Comparison of ENCODE assay signal across 12 cellular contexts in the genomic region with DNA sequence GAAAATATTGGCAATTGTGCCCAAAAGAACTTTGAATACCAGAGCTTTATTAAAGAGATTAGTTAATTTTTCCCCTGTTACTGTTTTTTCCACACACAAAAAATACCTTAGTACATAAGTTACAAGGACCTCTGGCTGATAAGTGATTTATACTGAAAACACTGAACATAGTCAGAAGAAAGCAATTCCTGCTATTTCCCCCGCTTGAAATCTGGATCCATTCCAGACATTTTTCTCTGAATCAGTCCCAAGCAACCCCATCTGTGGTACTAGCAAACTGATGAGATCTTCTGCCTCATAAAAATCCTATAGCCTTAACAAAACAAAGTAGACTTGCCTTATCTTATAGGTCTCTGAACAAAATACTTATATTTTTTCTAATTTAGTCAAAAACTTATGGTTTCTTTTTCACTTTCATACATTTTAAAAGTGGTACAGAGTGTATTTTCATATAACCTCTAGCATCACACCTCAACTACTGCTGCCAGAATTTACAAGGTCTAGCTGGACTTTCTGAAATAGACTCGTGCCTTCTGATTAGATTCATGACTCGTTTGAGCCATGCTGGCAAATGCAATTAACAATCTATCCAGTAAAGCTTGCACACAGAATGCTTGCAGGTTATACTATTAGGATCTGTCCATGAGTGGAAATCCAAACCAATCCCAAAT.
DNase-seq lines count a peak whose midpoint lies in the region; ATAC-seq and TF ChIP-seq lines count a peak whose summit lies in the region.
"Had no signal": no experiment of that assay in that cellular context is flagged by ENCODE, and none has a peak within 500 bp of the region (broad histone marks: within the 10 kb centered on the region; RNA-seq: fewer than 3 reads in every experiment).

No MANE protein-coding gene starts in this region.

- POLR2A ChIA-PET in AG04450 (lab: Yijun Ruan, JAX), result no interaction called here
- POLR2A ChIA-PET in IMR-90 (lab: Charles Lee; ENCODE audit: unreplicated experiment), result no interaction called here

- H3K4ac ChIP-seq in IMR-90 (ENCODE audit: low read depth, low read length), result peak overlapping the region; percentile 92

- no peak for TF ChIP-seq CTCF in AG04450 (IDR thresholded peaks at IDR 0.05; ENCODE audit: low read depth, low read length)
- TF ChIP-seq CTCF in IMR-90 (conservative IDR thresholded peaks at IDR 0.05; ENCODE audit: low read depth, low read length), result no peak
- TF ChIP-seq CTCF in brain microvascular endothelial cell (IDR thresholded peaks at IDR 0.05; ENCODE audit: low read depth, low read length, missing control alignments), result no peak

- H3K4me2 ChIP-seq in IMR-90 (ENCODE audit: low read depth, low read length), result peak overlapping the region; percentile 79; the same call in 1 of the 2 replicates

- ATAC-seq in IMR-90 (ENCODE audit: low read depth) (peak; percentile 84), GM19397 (IDR thresholded peaks at IDR 0.05; ENCODE audit: unreplicated experiment) (no peak), GM18873 (IDR thresholded peaks at IDR 0.05; ENCODE audit: low FRiP score, unreplicated experiment) (no peak)

- H3K27ac ChIP-seq in AG04450 (ENCODE audit: low read depth, low read length), result peak overlapping the region; percentile 49
- H3K27ac ChIP-seq in IMR-90 (ENCODE audit: insufficient read depth, low read length), result peak overlapping the region; percentile 25; the same call in 1 of the 2 replicates
- H3K27ac ChIP-seq in brain microvascular endothelial cell, result peak overlapping the region; percentile 74

- DNase-seq in AG04450 (ENCODE audit: low read depth, low spot score), result peak; percentile 79
- DNase-seq in IMR-90, result peak; percentile 92
- peak; percentile 94 for DNase-seq in brain microvascular endothelial cell
- peak; percentile 23 for DNase-seq in left kidney (ENCODE audit: low read depth, low spot score)
- no peak for DNase-seq in D341Med (ENCODE audit: low spot score)
- DNase-seq in activated CD4-positive, alpha-beta T cell treated with anti-CD3 and anti-CD28 coated beads, Interleukin-2, amount 50 U/mL, for 48 hours, result no peak
- DNase-seq: activated CD4-positive, alpha-beta memory T cell treated with anti-CD3 and anti-CD28 coated beads for 36 hours; CD8-positive, alpha-beta memory T cell; MV-4-11; NCI-H526 treated with DMSO at 0.1 percent for 48 hours had no signal

- H3K79me1 ChIP-seq in IMR-90 (ENCODE audit: low read depth in 1 of 2, low read length in 2 of 2), result no peaks in the 10 kb centered on the region

- 0% methylated on average over 1 of the region's 3 CpGs; no CpG with 5 or more reads in 1 of the 2 experiments for WGBS in IMR-90 (ENCODE audit: extremely low coverage in 2 of 2, insufficient read length in 1 of 2), 2 experiments

- H3K27me3 ChIP-seq in AG04450 (ENCODE audit: control insufficient read depth, insufficient read depth, low read length) (no peaks in the 10 kb centered on the region), IMR-90 (ENCODE audit: control insufficient read depth, insufficient read depth, low read length) (no peaks in the 10 kb centered on the region), brain microvascular endothelial cell (replicated peaks) (no peaks in the 10 kb centered on the region)

- peak overlapping the region; percentile 95 for H2BK120ac ChIP-seq in IMR-90 (ENCODE audit: low read depth, low read length)

- H3K4me3 ChIP-seq in AG04450 (ENCODE audit: low read depth, low read length), result no peak overlapping the region
- no peak overlapping the region for H3K4me3 ChIP-seq in IMR-90 (ENCODE audit: insufficient read depth, low read depth, low read length)
- H3K4me3 ChIP-seq in brain microvascular endothelial cell (ENCODE audit: low read depth, low read length), result no peak overlapping the region

- H3K9me1 ChIP-seq in IMR-90 (ENCODE audit: insufficient read depth, low read length), result peaks cover 2% of the 10 kb centered on the region; the same call in 1 of the 2 replicates

- H3K14ac ChIP-seq in IMR-90 (replicated peaks; ENCODE audit: low read depth, low read length), result peak overlapping the region; percentile 75

- TF ChIP-seq RAD21 in IMR-90 (IDR thresholded peaks at IDR 0.05; ENCODE audit: low read length), result no peak

- peak overlapping the region; percentile 76; the same call in 1 of the 2 replicates for H3K56ac ChIP-seq in IMR-90 (ENCODE audit: extremely low read depth, insufficient read depth, low read length)

- peak overlapping the region; percentile 88 for H2BK5ac ChIP-seq in IMR-90 (ENCODE audit: low read depth, low read length, poor library complexity, severe bottlenecking)

- no TSS peak for BruUV-seq in IMR-90 (replicated peaks; lab: Mats Ljungman, UMichigan)

- H2AK5ac ChIP-seq in IMR-90 (ENCODE audit: low read depth, low read length), result peak overlapping the region; percentile 66

- H2BK20ac ChIP-seq in IMR-90 (ENCODE audit: low read depth, low read length), result peak overlapping the region; percentile 90

- peak overlapping the region; percentile 57 to 81 for H4K8ac ChIP-seq in IMR-90 (ENCODE audit: low read depth in 2 of 2, low read length in 2 of 2)

- peaks cover 9% of the 10 kb centered on the region for H3K4me1 ChIP-seq in IMR-90 (ENCODE audit: control insufficient read depth, insufficient read depth, low read length)

- H4K5ac ChIP-seq in IMR-90 (ENCODE audit: low read depth, low read length), result peak overlapping the region; percentile 90; the same call in 1 of the 2 replicates

- peak overlapping the region; percentile 98 for H3K18ac ChIP-seq in IMR-90 (ENCODE audit: low read depth, low read length)

- CTCF ChIA-PET in AG04450 (lab: Charles Lee), result no interaction called here
- CTCF ChIA-PET in IMR-90 (lab: Yijun Ruan, JAX), result no interaction called here

- peaks cover 2% of the 10 kb centered on the region; the same call in 1 of the 2 replicates for H3K9me3 ChIP-seq in AG04450 (ENCODE audit: control insufficient read depth, insufficient read depth, low read length)
- no peaks in the 10 kb centered on the region for H3K9me3 ChIP-seq in IMR-90 (ENCODE audit: control insufficient read depth, insufficient read depth, low read length)

- no peak for TF ChIP-seq POLR2A in IMR-90 (IDR thresholded peaks at IDR 0.05; ENCODE audit: low read depth, low read length)

- H2BK15ac ChIP-seq in IMR-90 (ENCODE audit: low read depth, low read length), result peak overlapping the region; percentile 88; the same call in 1 of the 3 replicates

- H4K20me1 ChIP-seq in IMR-90 (ENCODE audit: insufficient read depth, low read length), result no peaks in the 10 kb centered on the region

- dilution Hi-C loops in IMR-90 (cut with HindIII; ENCODE audit: low sequenced_read_pairs, unreplicated experiment), result no loop called here

- no peak overlapping the region for H2AFZ ChIP-seq in IMR-90 (replicated peaks; ENCODE audit: low read length, poor library complexity)

- peak overlapping the region; percentile 34; the same call in 1 of the 2 replicates for H3K9ac ChIP-seq in IMR-90 (ENCODE audit: low read depth, low read length)

- no peaks in the 10 kb centered on the region for H3K36me3 ChIP-seq in IMR-90 (ENCODE audit: control insufficient read depth, insufficient read depth, low read length)
- H3K36me3 ChIP-seq in brain microvascular endothelial cell (replicated peaks), result no peaks in the 10 kb centered on the region

- H3K23ac ChIP-seq in IMR-90 (ENCODE audit: low read depth, low read length), result peak overlapping the region; percentile 73

- intact Hi-C loops in IMR-90 (cut with micrococcal nuclease), result no loop called here

- no peak overlapping the region for H2AK9ac ChIP-seq in IMR-90 (replicated peaks; ENCODE audit: low read depth, low read length, poor library complexity)

- in situ Hi-C loops in IMR-90 (cut with MboI; ENCODE audit: low sequenced_read_pairs) (no loop called here), brain microvascular endothelial cell (cut with HindIII; ENCODE audit: low pct_ligation_motif_present, low sequenced_read_pairs) (no loop called here)

- peak overlapping the region; percentile 75; the same call in 1 of the 2 replicates for H4K91ac ChIP-seq in IMR-90 (ENCODE audit: insufficient read depth, low read depth, low read length)

TF ChIP-seq in IMR-90, 13 proteins besides CTCF, POLR2A, EP300 and RAD21:
- peak; percentile 34; the same call in 1 of the 2 replicates for TF ChIP-seq BHLHE40 (IDR thresholded peaks at IDR 0.05; ENCODE audit: low read depth, low read length)
- TF ChIP-seq, protein P1, sequence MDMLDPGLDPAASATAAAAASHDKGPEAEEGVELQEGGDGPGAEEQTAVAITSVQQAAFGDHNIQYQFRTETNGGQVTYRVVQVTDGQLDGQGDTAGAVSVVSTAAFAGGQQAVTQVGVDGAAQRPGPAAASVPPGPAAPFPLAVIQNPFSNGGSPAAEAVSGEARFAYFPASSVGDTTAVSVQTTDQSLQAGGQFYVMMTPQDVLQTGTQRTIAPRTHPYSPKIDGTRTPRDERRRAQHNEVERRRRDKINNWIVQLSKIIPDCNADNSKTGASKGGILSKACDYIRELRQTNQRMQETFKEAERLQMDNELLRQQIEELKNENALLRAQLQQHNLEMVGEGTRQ (IDR thresholded peaks at IDR 0.05; ENCODE audit: low read depth, low read length), result no peak

Comparison
In these comparisons a context has a peak if more than half of its experiments do, and no peak if none do; other contexts are left out.
1. DNase-seq: peak in AG04450 (single experiment), IMR-90 (single experiment), brain microvascular endothelial cell (single experiment) and left kidney (single experiment); none in D341Med (single experiment) and activated CD4-positive, alpha-beta T cell treated with anti-CD3 and anti-CD28 coated beads, Interleukin-2, amount 50 U/mL, for 48 hours (0 of 2).
2. Peak in every context shown above with its lines, with median percentiles within 50 percentile points of each other: H3K27ac ChIP-seq.